Comparison of ENCODE assay signal across 20 cellular contexts in genomic region chr9:93944011-93944410, GRCh38. TPM values are rescaled to one million over a fixed set of nuclear protein-coding genes. Genes with fewer than 3 reads are reported as not detected.
DNase-seq lines count a peak whose midpoint lies in the region; ATAC-seq and TF ChIP-seq lines count a peak whose summit lies in the region.
"Had no signal": no experiment of that assay in that cellular context is flagged by ENCODE, and none has a peak within 500 bp of the region (broad histone marks: within the 10 kb centered on the region; RNA-seq: fewer than 3 reads in every experiment).

No MANE protein-coding gene starts in this region.

- no peak overlapping the region for H3K27ac Mint-ChIP-seq in endodermal cell
- H3K27ac Mint-ChIP-seq: HFFc6 had no signal

- H3K9me3 Mint-ChIP-seq in endodermal cell = no peaks in the 10 kb centered on the region
- H3K9me3 Mint-ChIP-seq: T-cell had no signal

- H2AFZ ChIP-seq in HCT116 (ENCODE audit: low read depth, low read length, poor library complexity, severe bottlenecking) (no peak overlapping the region), SU-DHL-6 (ENCODE audit: low read depth, low read length, severe bottlenecking) (no peak overlapping the region)

- H3K4me3 ChIP-seq in HCT116 (replicated peaks in 1 of 2; ENCODE audit: low read depth in 1 of 2, low read length in 2 of 2) (no peak overlapping the region), SU-DHL-6 (ENCODE audit: insufficient read depth, low read length, poor library complexity, severe bottlenecking) (no peak overlapping the region), endodermal cell (ENCODE audit: low read length) (no peak overlapping the region)
- H3K4me3 ChIP-seq: A549, Peyer's patch had no signal

- H3K27me3 ChIP-seq in HCT116 (ENCODE audit: insufficient read depth, low read length) (peaks cover 8% of the 10 kb centered on the region), SU-DHL-6 (ENCODE audit: low read length) (no peaks in the 10 kb centered on the region), endodermal cell (ENCODE audit: control insufficient read depth, insufficient read depth, low read length, poor library complexity, severe bottlenecking) (peaks cover 91% of the 10 kb centered on the region)

- H3K4me1 Mint-ChIP-seq in endodermal cell = peaks cover 14% of the 10 kb centered on the region

- H3K27ac ChIP-seq in HCT116 (ENCODE audit: low read depth, low read length) = no peak overlapping the region
- H3K27ac ChIP-seq in SU-DHL-6 (ENCODE audit: low read depth, low read length) = no peak overlapping the region
- no peak overlapping the region for H3K27ac ChIP-seq in endodermal cell (ENCODE audit: low read depth, low read length)
- H3K27ac ChIP-seq: A549, Peyer's patch had no signal

- 0 out of 2 replicates have a peak, but pooled peaks have one; percentile 25 for ATAC-seq in HCT116
- ATAC-seq in HG02588 (IDR thresholded peaks at IDR 0.05; ENCODE audit: unreplicated experiment) = no peak
- ATAC-seq: SK-N-SH treated with all-trans-retinoic acid at 6 μM for 48 hours, T-cell had no signal

- peaks cover 99% of the 10 kb centered on the region for H3K27me3 Mint-ChIP-seq in endodermal cell (ENCODE audit: insufficient read depth)

- H3K4me3 Mint-ChIP-seq in endodermal cell = no peak overlapping the region
- H3K4me3 Mint-ChIP-seq: HFFc6, T-cell had no signal

- intact Hi-C loops in HCT116 (cut with micrococcal nuclease) = no loop called here

- POLR2A ChIA-PET in HCT116 (lab: Charles Lee) = no interaction called here

- H4K20me1 ChIP-seq in HCT116 (ENCODE audit: insufficient read depth) = no peaks in the 10 kb centered on the region
- H4K20me1 ChIP-seq in SU-DHL-6 (ENCODE audit: low read depth, low read length) = no peaks in the 10 kb centered on the region

- WGBS in endodermal cell (ENCODE audit: insufficient coverage in 1 of 2, insufficient read length in 1 of 2), 2 experiments = 75 to 100% methylated on average over 1 to 4 of the region's 4 CpGs

- no TSS peak for BruUV-seq in HCT116 (replicated peaks; lab: Mats Ljungman, UMichigan)

- peak; percentile 28; the same call in 1 of the 2 replicates for TF ChIP-seq RAD21 in HCT116 (IDR thresholded peaks at IDR 0.05; ENCODE audit: low read depth)

- TF ChIP-seq CTCF in HCT116 (IDR thresholded peaks at IDR 0.05 in 2 of 3, conservative IDR thresholded peaks at IDR 0.05 in 1 of 3; ENCODE audit: borderline replicate concordance in 1 of 3, insufficient read depth in 1 of 3, low read depth in 2 of 3, low read length in 2 of 3) (no peak), SU-DHL-6 (IDR thresholded peaks at IDR 0.05; ENCODE audit: insufficient read depth, low read length, poor library complexity, severe bottlenecking) (peak; percentile 11), endodermal cell (conservative IDR thresholded peaks at IDR 0.05) (peak; percentile 59)

- CTCF ChIA-PET in HCT116 (lab: Charles Lee) = interaction anchor here (0.7 to 0.9 kb wide), 2 partner anchors 117 to 124 kb away, joined by 3 read pairs; no protein-coding TSS in a partner anchor

- no peak for TF ChIP-seq POLR2A in HCT116 (IDR thresholded peaks at IDR 0.05; ENCODE audit: borderline replicate concordance, extremely low read depth, insufficient read depth, insufficient read length)

- no peaks in the 10 kb centered on the region for H3K36me3 ChIP-seq in HCT116 (ENCODE audit: control insufficient read depth in 1 of 2, insufficient read depth in 2 of 2, low read length in 2 of 2)
- H3K36me3 ChIP-seq in SU-DHL-6 (ENCODE audit: low read length) = no peaks in the 10 kb centered on the region
- no peaks in the 10 kb centered on the region for H3K36me3 ChIP-seq in endodermal cell (ENCODE audit: control insufficient read depth, insufficient read depth, low read length)
- H3K36me3 ChIP-seq: BE2C, Peyer's patch had no signal

- no peaks in the 10 kb centered on the region for H3K4me1 ChIP-seq in HCT116 (ENCODE audit: control insufficient read depth in 1 of 2, insufficient read depth in 2 of 2, low read length in 2 of 2)
- H3K4me1 ChIP-seq in endodermal cell (ENCODE audit: control insufficient read depth, insufficient read depth, low read length) = no peaks in the 10 kb centered on the region
- H3K4me1 ChIP-seq: A549, BE2C had no signal

- RAD21 ChIA-PET in HCT116 (lab: Charles Lee; ENCODE audit: low non-redundant PET in 1 of 2, low total read pairs in 2 of 2, uncharacterized antibody in 2 of 2, unreplicated experiment in 2 of 2) = no interaction called here

- H3K4me2 ChIP-seq in HCT116 (ENCODE audit: low read length) (no peak overlapping the region), SU-DHL-6 (ENCODE audit: low read depth, low read length, poor library complexity, severe bottlenecking) (no peak overlapping the region)
- H3K4me2 ChIP-seq: A549 had no signal

- H3K36me3 Mint-ChIP-seq in endodermal cell (ENCODE audit: low read depth) = no peaks in the 10 kb centered on the region
- H3K36me3 Mint-ChIP-seq: T-cell had no signal

- no peaks in the 10 kb centered on the region for H3K79me2 ChIP-seq in HCT116 (ENCODE audit: insufficient read depth, low read length)
- no peaks in the 10 kb centered on the region for H3K79me2 ChIP-seq in SU-DHL-6 (ENCODE audit: insufficient read depth, low read length)

- H3K9ac ChIP-seq in HCT116 (ENCODE audit: low read length) (no peak overlapping the region), SU-DHL-6 (ENCODE audit: low read length) (no peak overlapping the region), endodermal cell (ENCODE audit: extremely low read depth, low read length, poor library complexity, severe bottlenecking) (no peak overlapping the region)

- no peaks in the 10 kb centered on the region for H3K9me3 ChIP-seq in HCT116 (ENCODE audit: control insufficient read depth in 1 of 2, insufficient read depth in 1 of 2, low read depth in 1 of 2, low read length in 2 of 2)
- H3K9me3 ChIP-seq in SU-DHL-6 (ENCODE audit: insufficient read depth, low read length) = no peaks in the 10 kb centered on the region
- H3K9me3 ChIP-seq in endodermal cell (ENCODE audit: control insufficient read depth, low read length) = no peaks in the 10 kb centered on the region
- H3K9me3 ChIP-seq: A549, BE2C, Peyer's patch had no signal

- H3K9me2 ChIP-seq in HCT116 (ENCODE audit: insufficient read depth) = no peaks in the 10 kb centered on the region
- no peaks in the 10 kb centered on the region for H3K9me2 ChIP-seq in SU-DHL-6 (replicated peaks; ENCODE audit: insufficient read depth, low read length)

- no peaks in the 10 kb centered on the region for H3F3A ChIP-seq in SU-DHL-6 (ENCODE audit: insufficient read depth)

- DNase-seq in NCI-H345 (lab: John Stamatoyannopoulos, UW) (peak; percentile 3), NCI-H345 treated with DMSO at 0.1 percent for 48 hours (lab: John Stamatoyannopoulos, UW; ENCODE audit: unreplicated experiment) (no peak), HCT116 (ENCODE audit: low read depth, low spot score) (no peak), endodermal cell (peak; percentile 62), DMS153 treated with DMSO at 0.1 percent for 48 hours (lab: John Stamatoyannopoulos, UW; ENCODE audit: unreplicated experiment) (no peak), NCI-H1417 (lab: John Stamatoyannopoulos, UW) (no peak)
- DNase-seq: BE2C, DMS79 treated with DMSO at 0.1 percent for 48 hours, HFFc6, NCI-H2029 treated with DMSO at 0.1 percent for 48 hours, NCI-H510A, NCI-H774, Peyer's patch, T-cell had no signal

TF ChIP-seq in HCT116, 20 proteins besides CTCF, POLR2A, EP300 and RAD21 (continues in another document):
- TF ChIP-seq ELF1 (IDR thresholded peaks at IDR 0.05; ENCODE audit: borderline replicate concordance, low read depth) (no peak), SRF (IDR thresholded peaks at IDR 0.05; ENCODE audit: low read depth) (no peak), ZFX (IDR thresholded peaks at IDR 0.05) (no peak), REST (IDR thresholded peaks at IDR 0.05; ENCODE audit: low read depth) (no peak), POLR2AphosphoS5 (IDR thresholded peaks at IDR 0.05; ENCODE audit: low read depth, low read length) (no peak), YY1 (IDR thresholded peaks at IDR 0.05; ENCODE audit: extremely low read depth, insufficient replicate concordance, low read depth, low read length) (no peak), ATF3 (IDR thresholded peaks at IDR 0.05) (no peak), TCF7L2 (IDR thresholded peaks at IDR 0.05; ENCODE audit: borderline replicate concordance, extremely low read depth, insufficient read depth, insufficient read length) (no peak), CBX3 (IDR thresholded peaks at IDR 0.05; ENCODE audit: low read depth) (no peak), MAX (IDR thresholded peaks at IDR 0.05) (no peak)

RNA-seq across cellular contexts. Expression of gene BARX1, which starts 11.1 kb away (rescaled TPM):
- not detected for total RNA-seq in HCT116 (2021; ENCODE audit: unreplicated experiment)
- 0.04 TPM in 2 replicates for polyA plus RNA-seq in HCT116 (2012)
- under 1 TPM in 1 of 2 donors, not detected in 1; 0.35 TPM for total RNA-seq in endodermal cell
- 2.9 TPM for polyA plus RNA-seq in endodermal cell (2013, experiment 1 of 2)
- 2.2 TPM for polyA plus RNA-seq in endodermal cell (2013, experiment 2 of 2)
- total RNA-seq: HFFc6, HT1080, OCI-LY7, Peyer's patch, T-cell had no signal

Comparison
In these comparisons a context has a peak if more than half of its experiments do, and no peak if none do; other contexts are left out.
1. DNase-seq: peak in NCI-H345 (single experiment) and endodermal cell (single experiment); none in NCI-H345 treated with DMSO at 0.1 percent for 48 hours (single experiment), HCT116 (single experiment), DMS153 treated with DMSO at 0.1 percent for 48 hours (single experiment) and NCI-H1417 (0 of 3).
2. CTCF ChIP-seq: peak in SU-DHL-6 (single experiment) and endodermal cell (single experiment); none in HCT116 (0 of 3).